In genomic region chr13:67977081-67977480, GRCh38 we compare ENCODE assay signal across 2 cellular contexts.
TF ChIP-seq lines count a peak whose summit lies in the region.

No MANE protein-coding gene starts in this region.

TF ChIP-seq in GM23338, 12 proteins besides CTCF, POLR2A, EP300 and RAD21 (continued from another document):
- no peak for TF ChIP-seq ZNF462 (CRISPR knock-in tag; IDR thresholded peaks at IDR 0.05)
- TF ChIP-seq POLR2AphosphoS5 (IDR thresholded peaks at IDR 0.05; ENCODE audit: low read depth): no peak
- no peak for TF ChIP-seq EZH2phosphoT487 (IDR thresholded peaks at IDR 0.05; ENCODE audit: unreplicated experiment)
- no peak for TF ChIP-seq ETS1 (IDR thresholded peaks at IDR 0.05)
- TF ChIP-seq CREB1 (CRISPR knock-in tag; IDR thresholded peaks at IDR 0.05; ENCODE audit: low read depth): no peak
- no peak for TF ChIP-seq ZNF114 (CRISPR knock-in tag; IDR thresholded peaks at IDR 0.05)
- no peak for TF ChIP-seq REST (IDR thresholded peaks at IDR 0.05; ENCODE audit: unreplicated experiment)

TF ChIP-seq in neural cell, 6 proteins besides CTCF, POLR2A, EP300 and RAD21 (continued from another document):
- no peak for TF ChIP-seq REST (IDR thresholded peaks at IDR 0.05; ENCODE audit: borderline replicate concordance)
- TF ChIP-seq POLR2AphosphoS5 (IDR thresholded peaks at IDR 0.05): peak; percentile 20
